Comparison of ENCODE assay signal across 27 cellular contexts in the genomic region with DNA sequence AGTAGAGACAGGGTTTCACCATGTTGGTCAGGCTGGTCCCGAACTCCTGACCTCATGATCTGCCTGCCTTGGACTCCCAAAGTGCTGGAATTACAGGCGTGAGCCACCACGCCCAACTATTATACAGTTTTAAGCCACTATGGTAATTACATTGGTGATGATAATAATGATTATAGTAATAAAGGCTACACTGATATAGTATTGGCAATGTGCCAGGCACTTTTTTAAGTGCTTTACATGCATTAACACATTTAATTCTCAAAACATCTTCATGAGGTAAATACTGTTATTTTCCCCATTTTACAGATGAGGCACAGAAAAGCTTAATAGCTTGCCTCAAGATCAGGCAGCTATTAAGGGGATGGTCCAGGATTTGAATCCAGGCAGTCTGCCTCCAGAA.
"Had no signal": no experiment of that assay in that cellular context is flagged by ENCODE, and none has a peak within 500 bp of the region (broad histone marks: within the 10 kb centered on the region; RNA-seq: fewer than 3 reads in every experiment).

No MANE protein-coding gene starts in this region.

- H3K4me3 ChIP-seq: heart right ventricle, left ventricle myocardium inferior, lung, ovary, psoas muscle, skin epidermis, spleen, thoracic aorta, tibial nerve, upper lobe of left lung, uterus had no signal

- H3K9me3 Mint-ChIP-seq: endodermal cell had no signal

- H3K27me3 ChIP-seq: heart right ventricle, ovary, spleen, tibial nerve, upper lobe of left lung, uterus had no signal

- H3K27me3 Mint-ChIP-seq: memory B cell; stimulated activated naive B cell treated with anti-CD40 and anti-IgM and Interleukin-4, amounts not matched to agents 10 μg/mL and 1 μg/mL and 100 μg/mL, for 72 hours; stimulated activated naive CD8-positive, alpha-beta T cell treated with anti-CD3 and anti-CD28 coated beads, Interleukin-15, Interleukin-2, amounts not matched to agents 100 ng/mL and 50 ng/mL, for 24 hours had no signal

- H3K4me3 Mint-ChIP-seq: endodermal cell; memory B cell; natural killer cell; stimulated activated naive B cell treated with anti-CD40 and anti-IgM and Interleukin-4, amounts not matched to agents 10 μg/mL and 1 μg/mL and 100 μg/mL, for 72 hours; stimulated activated naive CD8-positive, alpha-beta T cell treated with anti-CD3 and anti-CD28 coated beads, Interleukin-15, Interleukin-2, amounts not matched to agents 100 ng/mL and 50 ng/mL, for 24 hours had no signal

- H3K27ac Mint-ChIP-seq: endodermal cell; memory B cell; natural killer cell; stimulated activated naive B cell treated with anti-CD40 and anti-IgM and Interleukin-4, amounts not matched to agents 10 μg/mL and 1 μg/mL and 100 μg/mL, for 72 hours; stimulated activated naive CD8-positive, alpha-beta T cell treated with anti-CD3 and anti-CD28 coated beads, Interleukin-15, Interleukin-2, amounts not matched to agents 100 ng/mL and 50 ng/mL, for 24 hours had no signal

- H3K36me3 ChIP-seq: heart right ventricle, left ventricle myocardium inferior, ovary, spleen, thoracic aorta, tibial nerve, upper lobe of left lung, uterus had no signal

- H3K36me3 Mint-ChIP-seq: memory B cell; natural killer cell; stimulated activated naive B cell treated with anti-CD40 and anti-IgM and Interleukin-4, amounts not matched to agents 10 μg/mL and 1 μg/mL and 100 μg/mL, for 72 hours had no signal

- H3K9me3 ChIP-seq: ovary, psoas muscle, thoracic aorta had no signal

- H3K4me1 ChIP-seq: heart right ventricle, left ventricle myocardium inferior, psoas muscle, spleen, tibial nerve, upper lobe of left lung, uterus had no signal

- DNase-seq: effector CD8-positive, alpha-beta T cell; endodermal cell; foreskin melanocyte; glutamatergic neuron; heart right ventricle; hippocampal formation; left cardiac atrium; left ventricle myocardium inferior; natural killer cell; occipital lobe; ovary; posterior cingulate gyrus; psoas muscle; right cardiac atrium; spleen; stimulated activated CD4-positive, alpha-beta T cell treated with anti-CD3 and anti-CD28 coated beads, Interleukin-4, amount 100 ng/mL, for 4 hours; stimulated activated naive B cell treated with anti-CD40 and anti-IgM and Interleukin-4, amounts not matched to agents 10 μg/mL and 1 μg/mL and 100 μg/mL, for 72 hours; upper lobe of left lung; uterus had no signal

- H3K27ac ChIP-seq: epithelial cell of prostate, heart right ventricle, left ventricle myocardium inferior, ovary, psoas muscle, skin epidermis, spleen, thoracic aorta, tibial nerve, upper lobe of left lung, uterus had no signal

- H3K4me1 Mint-ChIP-seq: endodermal cell; memory B cell; natural killer cell; stimulated activated naive B cell treated with anti-CD40 and anti-IgM and Interleukin-4, amounts not matched to agents 10 μg/mL and 1 μg/mL and 100 μg/mL, for 72 hours had no signal

- ATAC-seq: esophagus mucosa; heart right ventricle; left cardiac atrium; natural killer cell; psoas muscle; right cardiac atrium; stimulated activated naive B cell treated with anti-CD40 and anti-IgM and Interleukin-4, amounts not matched to agents 10 μg/mL and 1 μg/mL and 100 μg/mL, for 72 hours had no signal
